Comparison of ENCODE assay signal across 29 cellular contexts in the genomic region with DNA sequence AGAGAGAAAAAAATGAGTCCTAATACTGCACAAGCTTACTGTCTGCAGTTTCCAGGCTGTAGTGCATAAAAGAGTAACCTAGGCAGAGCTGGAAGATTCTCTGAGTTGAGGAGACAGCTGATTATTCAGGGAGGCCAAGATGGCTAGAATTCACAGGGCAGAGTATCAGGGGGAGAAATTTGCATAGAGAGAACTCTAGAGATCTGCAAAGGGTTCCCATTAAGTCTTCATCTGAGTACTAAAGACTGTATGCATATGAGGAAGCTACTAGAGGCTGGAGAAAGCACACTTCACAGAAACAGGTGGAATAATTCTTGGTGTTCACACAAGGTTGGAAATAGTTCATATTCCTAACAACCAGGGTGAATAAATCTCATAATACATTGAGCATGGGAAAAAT.
"Had no signal": no experiment of that assay in that cellular context is flagged by ENCODE, and none has a peak within 500 bp of the region (broad histone marks: within the 10 kb centered on the region; RNA-seq: fewer than 3 reads in every experiment).

No MANE protein-coding gene starts in this region.

- FAIRE-seq: bronchial epithelial cell had no signal

- H3K36me3 ChIP-seq: adrenal gland, MG63, SJCRH30 had no signal

- H3K4me3 ChIP-seq: adrenal gland, MG63, SJCRH30, SK-N-MC had no signal

- H3K27me3 ChIP-seq: adrenal gland, MG63, SJCRH30 had no signal

- DNase-seq: activated CD4-positive, alpha-beta T cell treated with anti-CD3 and anti-CD28 coated beads for 36 hours; activated CD4-positive, alpha-beta T cell treated with anti-CD3 and anti-CD28 coated beads, Interleukin-2, amount 10 ng/mL, durations not matched to agents 7 days and 5 days; activated CD4-positive, alpha-beta T cell treated with anti-CD3 and anti-CD28 coated beads, Interleukin-2, amount 50 U/mL, for 48 hours; activated CD8-positive, alpha-beta T cell treated with anti-CD3 and anti-CD28 coated beads, Interleukin-2, amount 10 ng/mL, durations not matched to agents 7 days and 5 days; activated gamma-delta T cell treated with Interleukin-2 at 50 U/mL for 16 hours; activated naive CD4-positive, alpha-beta T cell treated with anti-CD3 and anti-CD28 coated beads for 36 hours; activated T-cell treated with anti-CD3 and anti-CD28 coated beads, Interleukin-2, amount 50 U/mL, for 4 hours; adrenal gland; central memory CD4-positive, alpha-beta T cell; Kasumi-1; KG1; MG63; NCI-H1048; NCI-H1436 treated with DMSO at 0.1 percent for 48 hours; NCI-H1694 treated with DMSO at 0.1 percent for 48 hours; NCI-H2029; NCI-H2107; NCI-H2171 treated with DMSO at 0.1 percent for 48 hours; NCI-H226; NCI-H446 treated with DMSO at 0.1 percent for 48 hours; NCI-H524 treated with DMSO at 0.1 percent for 48 hours; SHP77; SJCRH30; T1000 had no signal

- ATAC-seq: activated CD4-positive, alpha-beta T cell treated with anti-CD3 and anti-CD28 coated beads for 36 hours; activated CD4-positive, CD25-positive, alpha-beta regulatory T cell treated with anti-CD3 and anti-CD28 coated beads, Interleukin-2, amount 50 U/mL, for 24 hours; activated CD8-positive, alpha-beta T cell treated with anti-CD3 and anti-CD28 coated beads, Interleukin-2, amount 10 ng/mL, durations not matched to agents 7 days and 5 days; activated naive CD4-positive, alpha-beta T cell treated with anti-CD3 and anti-CD28 coated beads, Interleukin-2, amount 50 U/mL, for 72 hours; activated T-cell treated with anti-CD3 and anti-CD28 coated beads, Interleukin-2, amount 50 U/mL, for 4 hours; Panc1 had no signal

- H3K9me3 ChIP-seq: adrenal gland, MG63, SJCRH30 had no signal

- H3K27ac ChIP-seq: adrenal gland, SJCRH30, SK-N-MC had no signal
